Comparison of ENCODE assay signal across 9 cellular contexts in the genomic region with DNA sequence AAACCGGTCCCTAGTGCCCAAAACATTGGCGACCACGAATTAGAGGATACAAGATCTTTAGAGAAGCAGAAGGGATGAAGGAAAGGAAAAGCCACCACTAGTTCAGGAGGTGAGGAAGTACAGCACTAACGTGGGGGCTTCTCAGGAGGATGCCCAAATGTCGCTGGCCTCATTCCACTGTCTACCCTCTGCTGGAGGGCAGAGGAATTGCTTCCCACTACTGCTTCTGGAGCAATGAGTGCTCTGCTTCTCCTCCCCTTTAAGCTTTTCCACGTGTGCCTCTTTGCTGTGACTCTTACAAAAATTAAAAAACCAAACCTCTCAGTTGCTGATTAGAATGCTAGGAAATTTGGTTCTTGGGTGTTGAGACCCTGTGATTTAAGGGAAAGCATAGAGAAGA.
DNase-seq lines count a peak whose midpoint lies in the region; ATAC-seq and TF ChIP-seq lines count a peak whose summit lies in the region.
"Had no signal": no experiment of that assay in that cellular context is flagged by ENCODE, and none has a peak within 500 bp of the region (broad histone marks: within the 10 kb centered on the region; RNA-seq: fewer than 3 reads in every experiment).

No MANE protein-coding gene starts in this region.

- H3K4me1 ChIP-seq in esophagus squamous epithelium = no peaks in the 10 kb centered on the region

- H3K27ac ChIP-seq in AG04450 (ENCODE audit: low read depth, low read length) (no peak overlapping the region), substantia nigra (ENCODE audit: low read depth, low read length, poor library complexity, severe bottlenecking) (no peak overlapping the region), esophagus squamous epithelium (no peak overlapping the region)

- no peaks in the 10 kb centered on the region for H3K36me3 Mint-ChIP-seq in stimulated activated naive B cell treated with anti-CD40 and anti-IgM and Interleukin-4, amounts not matched to agents 10 μg/mL and 1 μg/mL and 100 μg/mL, for 72 hours

- H3K9me3 Mint-ChIP-seq in stimulated activated naive B cell treated with anti-CD40 and anti-IgM and Interleukin-4, amounts not matched to agents 10 μg/mL and 1 μg/mL and 100 μg/mL, for 72 hours = no peaks in the 10 kb centered on the region

- H3K4me1 Mint-ChIP-seq in stimulated activated naive B cell treated with anti-CD40 and anti-IgM and Interleukin-4, amounts not matched to agents 10 μg/mL and 1 μg/mL and 100 μg/mL, for 72 hours = no peaks in the 10 kb centered on the region

- TF ChIP-seq CTCF in AG04450 (IDR thresholded peaks at IDR 0.05; ENCODE audit: low read depth, low read length) = peak; percentile 49
- peak; percentile 58 for TF ChIP-seq CTCF in epithelial cell of esophagus (IDR thresholded peaks at IDR 0.05; ENCODE audit: insufficient read depth, low read depth, low read length, missing control alignments)
- peak in 3 of 6 experiments; percentile 23 to 53 (median 31) for TF ChIP-seq CTCF in esophagus squamous epithelium (IDR thresholded peaks at IDR 0.05)

- H3K27me3 Mint-ChIP-seq in stimulated activated naive B cell treated with anti-CD40 and anti-IgM and Interleukin-4, amounts not matched to agents 10 μg/mL and 1 μg/mL and 100 μg/mL, for 72 hours = peaks cover 0 to 1% of the 10 kb centered on the region in 2 donors

- no peak for DNase-seq in AG04450 (ENCODE audit: low read depth, low spot score)
- peak; percentile 10 for DNase-seq in MG63
- peak; percentile 6 for DNase-seq in epithelial cell of esophagus (ENCODE audit: low read depth)
- no peak for DNase-seq in COLO668 (lab: John Stamatoyannopoulos, UW; ENCODE audit: unreplicated experiment)
- DNase-seq in substantia nigra (lab: John Stamatoyannopoulos, UW) = no peak
- no peak for DNase-seq in esophagus squamous epithelium (lab: John Stamatoyannopoulos, UW)
- DNase-seq in stimulated activated naive B cell treated with anti-CD40 and anti-IgM and Interleukin-4, amounts not matched to agents 10 μg/mL and 1 μg/mL and 100 μg/mL, for 72 hours = no peak
- DNase-seq: NCI-H446 treated with DMSO at 0.1 percent for 48 hours had no signal

- no peak overlapping the region for H3K4me3 ChIP-seq in AG04450 (ENCODE audit: low read depth, low read length)
- H3K4me3 ChIP-seq in MG63 = no peak overlapping the region
- no peak overlapping the region for H3K4me3 ChIP-seq in epithelial cell of esophagus (ENCODE audit: low read length)
- H3K4me3 ChIP-seq in esophagus squamous epithelium = no peak overlapping the region

- intact Hi-C loops in esophagus squamous epithelium (cut with DNase I) = no loop called here

- no peak overlapping the region for H3K27ac Mint-ChIP-seq in stimulated activated naive B cell treated with anti-CD40 and anti-IgM and Interleukin-4, amounts not matched to agents 10 μg/mL and 1 μg/mL and 100 μg/mL, for 72 hours

- H3K27me3 ChIP-seq in AG04450 (ENCODE audit: control insufficient read depth, insufficient read depth, low read length) = no peaks in the 10 kb centered on the region
- H3K27me3 ChIP-seq in MG63 = 0 out of 2 replicates have a peak, but pooled peaks cover 2% of the 10 kb centered on the region
- H3K27me3 ChIP-seq in esophagus squamous epithelium = no peaks in the 10 kb centered on the region

- no peak for TF ChIP-seq POLR2A in esophagus squamous epithelium (IDR thresholded peaks at IDR 0.05)

- H3K9me3 ChIP-seq in AG04450 (ENCODE audit: control insufficient read depth, insufficient read depth, low read length) (no peaks in the 10 kb centered on the region), MG63 (no peaks in the 10 kb centered on the region), esophagus squamous epithelium (no peaks in the 10 kb centered on the region)

- WGBS in esophagus squamous epithelium, 2 donors = 54 to 66% methylated on average over 6 of the region's 6 CpGs

- peak; percentile 60 for ATAC-seq in GM18867 (IDR thresholded peaks at IDR 0.05; ENCODE audit: unreplicated experiment)
- no peak for ATAC-seq in stimulated activated naive B cell treated with anti-CD40 and anti-IgM and Interleukin-4, amounts not matched to agents 10 μg/mL and 1 μg/mL and 100 μg/mL, for 72 hours (replicated peaks)

- POLR2A ChIA-PET in AG04450 (lab: Yijun Ruan, JAX) = no interaction called here

- CTCF ChIA-PET in AG04450 (lab: Charles Lee) = no interaction called here

- no peak overlapping the region for H3K4me3 Mint-ChIP-seq in stimulated activated naive B cell treated with anti-CD40 and anti-IgM and Interleukin-4, amounts not matched to agents 10 μg/mL and 1 μg/mL and 100 μg/mL, for 72 hours

- no peaks in the 10 kb centered on the region for H3K36me3 ChIP-seq in MG63
- H3K36me3 ChIP-seq in esophagus squamous epithelium = no peaks in the 10 kb centered on the region

Comparison
In these comparisons a context has a peak if more than half of its experiments do, and no peak if none do; other contexts are left out.
1. DNase-seq: peak in MG63 (single experiment) and epithelial cell of esophagus (single experiment); none in AG04450 (single experiment), COLO668 (single experiment), substantia nigra (0 of 49), esophagus squamous epithelium (single experiment) and stimulated activated naive B cell treated with anti-CD40 and anti-IgM and Interleukin-4, amounts not matched to agents 10 μg/mL and 1 μg/mL and 100 μg/mL, for 72 hours (single experiment).